Comparison of ENCODE assay signal across 1 cellular context in the genomic region with DNA sequence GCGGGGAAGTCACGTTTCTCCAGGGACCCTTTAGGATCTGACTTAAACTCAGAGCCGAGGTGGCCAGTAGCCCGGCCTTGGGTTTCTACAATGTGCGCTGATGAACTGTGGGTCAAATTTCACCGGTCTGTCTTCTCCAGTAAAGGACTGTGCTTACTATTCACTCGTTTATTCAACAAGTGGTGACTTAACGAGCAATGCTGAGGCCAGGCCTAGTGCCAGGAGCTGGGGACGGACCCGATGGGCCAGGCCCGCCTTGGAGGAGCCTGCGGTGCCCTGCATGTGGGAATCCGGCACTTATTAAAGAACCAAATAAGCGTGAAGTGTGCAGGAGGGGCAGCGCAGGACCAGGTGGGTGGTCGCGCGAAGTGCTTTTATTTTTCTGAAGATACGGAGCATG.
TF ChIP-seq lines count a peak whose summit lies in the region.

No MANE protein-coding gene starts in this region.

TF ChIP-seq in GM23338, 12 proteins besides CTCF, POLR2A, EP300 and RAD21:
- TF ChIP-seq NANOG (IDR thresholded peaks at IDR 0.05; ENCODE audit: borderline replicate concordance) (no peak), ZNF331 (CRISPR knock-in tag; IDR thresholded peaks at IDR 0.05; ENCODE audit: low read depth) (no peak), STAT1 (IDR thresholded peaks at IDR 0.05; ENCODE audit: unreplicated experiment) (no peak), ETS1 (IDR thresholded peaks at IDR 0.05) (no peak), EZH2phosphoT487 (IDR thresholded peaks at IDR 0.05; ENCODE audit: unreplicated experiment) (no peak), POLR2AphosphoS5 (IDR thresholded peaks at IDR 0.05; ENCODE audit: low read depth) (no peak), EZH2 (IDR thresholded peaks at IDR 0.05; ENCODE audit: low read depth, unreplicated experiment) (no peak)
TF ChIP-seq in GM23338: peak in this region for 0.
